16 cellular contexts compared by ENCODE assay signal in the genomic region with DNA sequence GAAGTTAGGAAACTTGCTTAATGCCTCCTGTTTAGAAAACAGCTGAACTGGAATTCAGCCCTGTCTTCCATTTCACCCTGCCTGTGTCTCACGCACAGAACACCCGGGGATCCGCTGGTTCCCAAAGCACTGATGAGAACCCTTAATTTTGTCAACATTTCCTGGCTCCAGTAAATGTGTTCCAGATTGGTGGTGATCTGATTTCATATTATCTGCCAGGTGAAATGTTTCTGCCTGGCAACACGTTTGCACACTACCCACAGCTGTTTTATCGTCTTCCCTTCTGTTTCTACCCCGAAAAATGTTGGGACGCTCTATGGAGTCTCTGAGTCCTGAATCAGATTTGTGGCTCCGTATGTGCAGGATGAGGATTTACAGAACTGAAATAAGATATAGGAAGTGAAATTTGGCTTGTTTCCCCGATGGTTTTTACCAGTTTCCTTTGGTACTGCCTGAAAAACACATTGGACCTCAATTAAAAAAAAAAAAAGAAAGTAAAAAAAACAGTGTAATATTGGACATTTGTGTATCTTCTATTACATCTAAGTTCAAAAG. TPM values are rescaled to one million over a fixed set of nuclear protein-coding genes. Genes with fewer than 3 reads are reported as not detected.
DNase-seq lines count a peak whose midpoint lies in the region; ATAC-seq and TF ChIP-seq lines count a peak whose summit lies in the region.
"Had no signal": no experiment of that assay in that cellular context is flagged by ENCODE, and none has a peak within 500 bp of the region (broad histone marks: within the 10 kb centered on the region; RNA-seq: fewer than 3 reads in every experiment).

No MANE protein-coding gene starts in this region.

- H3K27me3 Mint-ChIP-seq in natural killer cell treated with Interleukin-12 subunit alpha and Interleukin-12 subunit beta and Interleukin-15 and Interleukin-18, amount 100 ng/mL, for 72 hours, result peaks cover 19 to 28% of the 10 kb centered on the region in 2 donors

- intact Hi-C loops in spleen (cut with DNase I; ENCODE audit: low total_unique reads), result loop anchor here (10.0 kb wide), 1 partner anchor 93 kb away; no protein-coding TSS in a partner anchor

- no peaks in the 10 kb centered on the region for H3K9me3 Mint-ChIP-seq in natural killer cell treated with Interleukin-12 subunit alpha and Interleukin-12 subunit beta and Interleukin-15 and Interleukin-18, amount 100 ng/mL, for 72 hours
- H3K9me3 Mint-ChIP-seq: activated T-cell treated with anti-CD3 and anti-CD28 coated beads, Interleukin-2, amount 50 U/mL, for 4 hours; T-helper 2 cell treated with Interferon-gamma antibody and Interleukin-4, amounts not matched to agents 5 μg/mL and 100 μg/mL, for 36 hours had no signal

- H3K4me3 Mint-ChIP-seq in natural killer cell treated with Interleukin-12 subunit alpha and Interleukin-12 subunit beta and Interleukin-15 and Interleukin-18, amount 100 ng/mL, for 72 hours, result no peak overlapping the region
- H3K4me3 Mint-ChIP-seq: activated T-cell treated with anti-CD3 and anti-CD28 coated beads, Interleukin-2, amount 50 U/mL, for 4 hours; T-helper 2 cell treated with Interferon-gamma antibody and Interleukin-4, amounts not matched to agents 5 μg/mL and 100 μg/mL, for 36 hours had no signal

- H3K36me3 ChIP-seq in cardiac muscle cell, result no peaks in the 10 kb centered on the region
- no peaks in the 10 kb centered on the region for H3K36me3 ChIP-seq in right atrium auricular region
- H3K36me3 ChIP-seq in spleen, result peaks cover 0 to 25% (median 0%) of the 10 kb centered on the region in 6 donors
- H3K36me3 ChIP-seq: esophagus muscularis mucosa had no signal

- no peaks in the 10 kb centered on the region for H3K36me3 Mint-ChIP-seq in natural killer cell treated with Interleukin-12 subunit alpha and Interleukin-12 subunit beta and Interleukin-15 and Interleukin-18, amount 100 ng/mL, for 72 hours

- peak in 1 of 2 donors; percentile 17 for DNase-seq in cardiac muscle cell (ENCODE audit: low read depth in 1 of 2, low spot score in 1 of 2)
- DNase-seq in right atrium auricular region (ENCODE audit: low spot score), result no peak
- peak; percentile 33 for DNase-seq in NOMO-1 treated with dmso at 0.1 percent for 144 hours (lab: John Stamatoyannopoulos, UW; ENCODE audit: unreplicated experiment)
- peak; percentile 9 for DNase-seq in fibroblast of the aortic adventitia (ENCODE audit: low read depth)
- no peak for DNase-seq in spleen
- no peak for DNase-seq in natural killer cell treated with Interleukin-12 subunit alpha and Interleukin-12 subunit beta and Interleukin-15 and Interleukin-18, amount 100 ng/mL, for 72 hours (ENCODE audit: low spot score)
- DNase-seq in amniotic stem cell (lab: John Stamatoyannopoulos, UW), result no peak
- DNase-seq: activated T-cell treated with anti-CD3 and anti-CD28 coated beads, Interleukin-2, amount 50 U/mL, for 4 hours; Caco-2; GOT3; NCI-H1092; nucleus accumbens had no signal

- TF ChIP-seq POLR2A in spleen (IDR thresholded peaks at IDR 0.05), result no peak

- peaks cover 22% of the 10 kb centered on the region for H3K4me1 ChIP-seq in cardiac muscle cell (ENCODE audit: low read depth)
- peaks cover 0 to 14% of the 10 kb centered on the region in 2 donors for H3K4me1 ChIP-seq in right atrium auricular region
- peaks cover 7 to 37% (median 31%) of the 10 kb centered on the region in 6 donors for H3K4me1 ChIP-seq in spleen

- WGBS in spleen, 5 donors, result 21 to 39% (median 24%) methylated on average over 9 of the region's 9 CpGs

- no peaks in the 10 kb centered on the region for H3K9me3 ChIP-seq in cardiac muscle cell (ENCODE audit: low read depth)
- H3K9me3 ChIP-seq in right atrium auricular region, result no peaks in the 10 kb centered on the region
- H3K9me3 ChIP-seq in spleen, result no peaks in the 10 kb centered on the region
- H3K9me3 ChIP-seq: Caco-2, esophagus muscularis mucosa had no signal

- H3K27ac ChIP-seq in cardiac muscle cell (peak overlapping the region; percentile 68), right atrium auricular region (no peak overlapping the region), spleen (peak overlapping the region in 7 of 8 donors; percentile 45 to 74 (median 69))
- H3K27ac ChIP-seq: esophagus muscularis mucosa, RWPE1 had no signal

- ATAC-seq in natural killer cell treated with Interleukin-12 subunit alpha and Interleukin-12 subunit beta and Interleukin-15 and Interleukin-18, amount 100 ng/mL, for 72 hours, result no peak
- no peak for ATAC-seq in HG02588 (IDR thresholded peaks at IDR 0.05; ENCODE audit: unreplicated experiment)
- ATAC-seq: activated T-cell treated with anti-CD3 and anti-CD28 coated beads, Interleukin-2, amount 50 U/mL, for 4 hours had no signal

- H3K27me3 ChIP-seq in cardiac muscle cell (no peaks in the 10 kb centered on the region), right atrium auricular region (no peaks in the 10 kb centered on the region), spleen (replicated peaks in 1 of 7) (peaks cover 0 to 4% (median 0%) of the 10 kb centered on the region in 7 donors)
- H3K27me3 ChIP-seq: esophagus muscularis mucosa had no signal

- no peak overlapping the region for H3K27ac Mint-ChIP-seq in natural killer cell treated with Interleukin-12 subunit alpha and Interleukin-12 subunit beta and Interleukin-15 and Interleukin-18, amount 100 ng/mL, for 72 hours
- H3K27ac Mint-ChIP-seq: T-helper 2 cell treated with Interferon-gamma antibody and Interleukin-4, amounts not matched to agents 5 μg/mL and 100 μg/mL, for 36 hours had no signal

- H3K4me1 Mint-ChIP-seq in natural killer cell treated with Interleukin-12 subunit alpha and Interleukin-12 subunit beta and Interleukin-15 and Interleukin-18, amount 100 ng/mL, for 72 hours (ENCODE audit: low read depth in 2 of 2), result peaks cover 0 to 6% of the 10 kb centered on the region in 2 donors

- TF ChIP-seq CTCF in cardiac muscle cell (IDR thresholded peaks at IDR 0.05; ENCODE audit: low read depth, low read length), result no peak
- no peak for TF ChIP-seq CTCF in right atrium auricular region (IDR thresholded peaks at IDR 0.05)
- TF ChIP-seq CTCF in fibroblast of the aortic adventitia (IDR thresholded peaks at IDR 0.05; ENCODE audit: insufficient read depth, low read length), result no peak
- no peak for TF ChIP-seq CTCF in spleen (IDR thresholded peaks at IDR 0.05 in 8 of 11, conservative IDR thresholded peaks at IDR 0.05 in 3 of 11)

- H3K4me3 ChIP-seq in cardiac muscle cell, result no peak overlapping the region
- no peak overlapping the region for H3K4me3 ChIP-seq in right atrium auricular region
- no peak overlapping the region for H3K4me3 ChIP-seq in fibroblast of the aortic adventitia (ENCODE audit: low read depth, low read length)
- no peak overlapping the region for H3K4me3 ChIP-seq in spleen
- H3K4me3 ChIP-seq: esophagus muscularis mucosa had no signal

RNA-seq across cellular contexts. Expression of a gene that starts 29.0 kb away (rescaled TPM):
- total RNA-seq in cardiac muscle cell, result 0.03 and 0.11 TPM in 2 replicates
- polyA plus RNA-seq in cardiac muscle cell, result 0.07 and 0.22 TPM in 2 replicates
- 10 to 100 TPM; 10.8 to 26.0 TPM for total RNA-seq in right atrium auricular region
- 0.08 and 0.09 TPM in 2 replicates for total RNA-seq in fibroblast of the aortic adventitia (ENCODE audit: low replicate concordance)
- 100 to 1,000 TPM in 6 of 7 donors, 10 to 100 TPM in 1; 88.8 to 370 (median 151) TPM for total RNA-seq in spleen
- 10 to 100 TPM in 2 of 3 donors, 1 to 10 TPM in 1; 9.9 to 20.9 (median 10.8) TPM for polyA plus RNA-seq in spleen
- total RNA-seq in natural killer cell treated with Interleukin-12 subunit alpha and Interleukin-12 subunit beta and Interleukin-15 and Interleukin-18, amount 100 ng/mL, for 72 hours, result not detected

Comparison
In these comparisons a context has a peak if more than half of its experiments do, and no peak if none do; other contexts are left out.
1. H3K27ac ChIP-seq: peak in cardiac muscle cell (single experiment) and spleen (7 of 8); none in right atrium auricular region (0 of 2).
2. RNA of a gene that starts 29.0 kb away (total RNA-seq): 88.8 to 370 TPM in spleen and 10.8 to 26.0 TPM in right atrium auricular region; 0.08 to 0.09 TPM in fibroblast of the aortic adventitia, 0.03 to 0.11 TPM in cardiac muscle cell and not detected in natural killer cell treated with Interleukin-12 subunit alpha and Interleukin-12 subunit beta and Interleukin-15 and Interleukin-18, amount 100 ng/mL, for 72 hours; every median in the first group is over 10 times any median in the second.
3. DNase-seq: peak in NOMO-1 treated with dmso at 0.1 percent for 144 hours (single experiment) and fibroblast of the aortic adventitia (single experiment); none in right atrium auricular region (single experiment), spleen (single experiment), natural killer cell treated with Interleukin-12 subunit alpha and Interleukin-12 subunit beta and Interleukin-15 and Interleukin-18, amount 100 ng/mL, for 72 hours (single experiment) and amniotic stem cell (single experiment).